Comparison of ENCODE assay signal across 15 cellular contexts in the genomic region with DNA sequence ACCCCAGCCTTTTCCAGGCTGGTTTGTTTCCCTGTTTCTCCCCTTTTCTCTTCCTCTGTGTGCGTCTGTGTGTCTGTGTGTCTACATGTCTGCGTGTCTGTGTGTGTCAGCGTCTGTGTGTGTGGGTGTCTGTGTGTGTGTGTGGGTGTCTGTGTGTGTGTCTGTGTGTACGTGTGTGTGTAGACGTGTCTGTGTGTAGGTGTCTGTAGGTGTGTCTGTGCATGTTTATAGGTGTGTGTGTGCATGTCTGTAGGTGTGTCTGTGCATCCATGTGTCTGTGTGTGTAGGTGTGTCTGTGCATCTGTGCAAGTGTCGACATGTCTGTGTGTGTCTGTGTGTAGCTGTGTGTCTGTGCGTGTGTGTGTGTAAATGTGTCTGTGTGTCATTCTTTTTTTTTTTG. TPM values are rescaled to one million over a fixed set of nuclear protein-coding genes. Genes with fewer than 3 reads are reported as not detected.
DNase-seq lines count a peak whose midpoint lies in the region; ATAC-seq and TF ChIP-seq lines count a peak whose summit lies in the region.
"Had no signal": no experiment of that assay in that cellular context is flagged by ENCODE, and none has a peak within 500 bp of the region (broad histone marks: within the 10 kb centered on the region; RNA-seq: fewer than 3 reads in every experiment).

No MANE protein-coding gene starts in this region.

- 0 out of 2 replicates have a peak overlapping the region, but pooled peaks have one; percentile 38 for H2AFZ ChIP-seq in GM23338
- no peak overlapping the region for H2AFZ ChIP-seq in neural progenitor cell (replicated peaks)
- H2AFZ ChIP-seq: GM23248, PC-9 had no signal

- H3K4me1 Mint-ChIP-seq in GM23338 (peaks cover 22% of the 10 kb centered on the region), chondrocyte (ENCODE audit: low read depth) (no peaks in the 10 kb centered on the region), neural progenitor cell (peaks cover 24% of the 10 kb centered on the region)

- DNase-seq in GM23338 (ENCODE audit: low spot score), result no peak
- peak; percentile 4 for DNase-seq in chondrocyte (ENCODE audit: low spot score)
- no peak for DNase-seq in neural progenitor cell (ENCODE audit: low spot score)
- DNase-seq in transverse colon, result no peak
- DNase-seq in stimulated activated CD4-positive, alpha-beta T cell treated with anti-CD3 and anti-CD28 coated beads, Interleukin-1b, Interleukin-23, amount 100 ng/mL, for 48 hours, result no peak
- DNase-seq in left colon, result no peak
- DNase-seq: CD8-positive, alpha-beta memory T cell; GM23248; MV-4-11; NCI-H2029 treated with DMSO at 0.1 percent for 48 hours; NCI-H82; PC-9; SJCRH30 had no signal

- no peak overlapping the region for H3K27ac ChIP-seq in BLaER1 treated with 17β-estradiol and CSF1 and Interleukin-3, amounts not matched to agents 10 nM and 100 nM
- H3K27ac ChIP-seq in GM23338 (ENCODE audit: low read depth) (peak overlapping the region; percentile 69; the same call in 1 of the 2 replicates), neural progenitor cell (no peak overlapping the region), transverse colon (no peak overlapping the region)
- H3K27ac ChIP-seq: GM23248, PC-9, SJCRH30 had no signal

- H3K9me3 Mint-ChIP-seq in GM23338, result no peaks in the 10 kb centered on the region; the same call in 2 of the 3 replicates
- H3K9me3 Mint-ChIP-seq in chondrocyte (ENCODE audit: low read depth), result no peaks in the 10 kb centered on the region
- no peaks in the 10 kb centered on the region for H3K9me3 Mint-ChIP-seq in neural progenitor cell
- H3K9me3 Mint-ChIP-seq: CD8-positive, alpha-beta memory T cell had no signal

- H3K27me3 Mint-ChIP-seq in GM23338 (ENCODE audit: insufficient read depth, low read depth, poor library complexity), result peaks cover 14% of the 10 kb centered on the region
- H3K27me3 Mint-ChIP-seq in chondrocyte (ENCODE audit: low read depth), result peaks cover 28% of the 10 kb centered on the region
- H3K27me3 Mint-ChIP-seq in neural progenitor cell (ENCODE audit: insufficient read depth, low read depth), result peaks cover 14% of the 10 kb centered on the region

- H3K9me3 ChIP-seq in BLaER1 treated with 17β-estradiol and CSF1 and Interleukin-3, amounts not matched to agents 10 nM and 100 nM (replicated peaks in 1 of 11), result no peaks in the 10 kb centered on the region
- H3K9me3 ChIP-seq in neural progenitor cell (ENCODE audit: low read depth) (no peaks in the 10 kb centered on the region), transverse colon (no peaks in the 10 kb centered on the region)
- H3K9me3 ChIP-seq: SJCRH30 had no signal

- TF ChIP-seq POLR2A in transverse colon (IDR thresholded peaks at IDR 0.05), result no peak

- H3F3A ChIP-seq in GM23338 (replicated peaks; ENCODE audit: low read depth) (no peaks in the 10 kb centered on the region), neural progenitor cell (ENCODE audit: low read depth) (peaks cover 4% of the 10 kb centered on the region)

- whole genome bisulfite sequencing in transverse colon (ENCODE audit: low coverage in 1 of 2), 2 donors, result 79% methylated on average over 7 of the region's 7 CpGs; no CpG with 5 or more reads in 1 of the 2 donors

- H3K4me2 ChIP-seq in BLaER1 treated with 17β-estradiol and CSF1 and Interleukin-3, amounts not matched to agents 10 nM and 100 nM, result peak overlapping the region in 9 of 11 experiments; percentile 6 to 97 (median 93); a peak in 17 of 22 replicates
- H3K4me2 ChIP-seq in GM23338, result peak overlapping the region; percentile 66; the same call in 1 of the 2 replicates
- no peak overlapping the region for H3K4me2 ChIP-seq in neural progenitor cell
- H3K4me2 ChIP-seq: PC-9 had no signal

- no peak for TF ChIP-seq EP300 in transverse colon (IDR thresholded peaks at IDR 0.05; ENCODE audit: low read depth)

- peaks cover 0 to 34% (median 11%) of the 10 kb centered on the region in 11 experiments; a peak in 12 of 22 replicates for H4K20me1 ChIP-seq in BLaER1 treated with 17β-estradiol and CSF1 and Interleukin-3, amounts not matched to agents 10 nM and 100 nM
- H4K20me1 ChIP-seq in GM23338 (replicated peaks; ENCODE audit: insufficient read depth) (no peaks in the 10 kb centered on the region), neural progenitor cell (ENCODE audit: low read depth) (no peaks in the 10 kb centered on the region)

- H3K27ac Mint-ChIP-seq in GM23338 (peak overlapping the region; percentile 6; the same call in 1 of the 2 replicates), chondrocyte (ENCODE audit: unreplicated experiment) (no peak overlapping the region), neural progenitor cell (no peak overlapping the region)

- no peak overlapping the region for H3K4me3 ChIP-seq in BLaER1 treated with 17β-estradiol and CSF1 and Interleukin-3, amounts not matched to agents 10 nM and 100 nM
- H3K4me3 ChIP-seq in GM23338 (no peak overlapping the region), neural progenitor cell (no peak overlapping the region), transverse colon (no peak overlapping the region)
- H3K4me3 ChIP-seq: GM23248, PC-9, SJCRH30 had no signal

- in situ Hi-C loops in transverse colon (cut with MboI; ENCODE audit: low pct_ligation_motif_present in 1 of 4, low pct_unique_long_range_greater_than_20kb in 1 of 4, low sequenced_read_pairs in 3 of 4), result no loop called here

- ATAC-seq in GM23338 (no peak), left colon (no peak)

- no peaks in the 10 kb centered on the region for H3K36me3 Mint-ChIP-seq in GM23338 (ENCODE audit: low read depth)
- H3K36me3 Mint-ChIP-seq in chondrocyte (ENCODE audit: low read depth), result peaks cover 2% of the 10 kb centered on the region
- no peaks in the 10 kb centered on the region for H3K36me3 Mint-ChIP-seq in neural progenitor cell
- H3K36me3 Mint-ChIP-seq: CD8-positive, alpha-beta memory T cell had no signal

- TF ChIP-seq CTCF in GM23338 (conservative IDR thresholded peaks at IDR 0.05; ENCODE audit: low read depth in 2 of 2) (no peak), chondrocyte (IDR thresholded peaks at IDR 0.05) (no peak), neural progenitor cell (IDR thresholded peaks at IDR 0.05) (no peak), transverse colon (IDR thresholded peaks at IDR 0.05) (no peak)

- H3K4me3 Mint-ChIP-seq in GM23338 (peak overlapping the region; percentile 4; the same call in 1 of the 3 replicates), chondrocyte (ENCODE audit: unreplicated experiment) (no peak overlapping the region), neural progenitor cell (peak overlapping the region; percentile 22)

- H3K79me2 ChIP-seq in GM23338 (replicated peaks; ENCODE audit: insufficient read depth), result no peaks in the 10 kb centered on the region
- no peaks in the 10 kb centered on the region for H3K79me2 ChIP-seq in neural progenitor cell (ENCODE audit: low read depth)

- intact Hi-C loops in transverse colon (cut with DNase I; ENCODE audit: low total_unique reads), result no loop called here
- intact Hi-C loops in left colon (cut with DNase I, micrococcal nuclease), result no loop called here

- H3K9me2 ChIP-seq in GM23338 (ENCODE audit: insufficient read depth), result no peaks in the 10 kb centered on the region

- no peak overlapping the region for H3K9ac ChIP-seq in BLaER1 treated with 17β-estradiol and CSF1 and Interleukin-3, amounts not matched to agents 10 nM and 100 nM
- no peak overlapping the region for H3K9ac ChIP-seq in neural progenitor cell
- H3K9ac ChIP-seq: GM23248 had no signal

- peaks cover 22 to 96% (median 90%) of the 10 kb centered on the region in 10 experiments for H3K4me1 ChIP-seq in BLaER1 treated with 17β-estradiol and CSF1 and Interleukin-3, amounts not matched to agents 10 nM and 100 nM
- H3K4me1 ChIP-seq in GM23338 (ENCODE audit: insufficient read depth) (peaks cover 13% of the 10 kb centered on the region; the same call in 1 of the 2 replicates), neural progenitor cell (peaks cover 13% of the 10 kb centered on the region), transverse colon (peaks cover 0 to 8% (median 0%) of the 10 kb centered on the region in 4 donors)

- H3K36me3 ChIP-seq in BLaER1 treated with 17β-estradiol and CSF1 and Interleukin-3, amounts not matched to agents 10 nM and 100 nM, result no peaks in the 10 kb centered on the region
- H3K36me3 ChIP-seq in GM23338 (ENCODE audit: insufficient read depth) (no peaks in the 10 kb centered on the region), neural progenitor cell (no peaks in the 10 kb centered on the region), transverse colon (no peaks in the 10 kb centered on the region)
- H3K36me3 ChIP-seq: SJCRH30 had no signal

- peaks cover 0 to 85% (median 20%) of the 10 kb centered on the region in 11 experiments; a peak in 15 of 22 replicates for H3K27me3 ChIP-seq in BLaER1 treated with 17β-estradiol and CSF1 and Interleukin-3, amounts not matched to agents 10 nM and 100 nM
- H3K27me3 ChIP-seq in GM23338 (ENCODE audit: insufficient read depth) (no peaks in the 10 kb centered on the region), neural progenitor cell (peaks cover 33% of the 10 kb centered on the region), transverse colon (peaks cover 51% of the 10 kb centered on the region)

RNA-seq across cellular contexts. Expression of a gene that starts 3.3 kb away (rescaled TPM):
- 0.45 TPM in 1 of 2 replicates, not detected in the other for total RNA-seq in GM23338 (2014; rRNA removed; shearing (Covaris generic))
- not detected in 2 replicates for polyA plus RNA-seq in GM23338 (2016; fragmentation: Nextera tagmentation; extraction: Ambion mirVana)
- total RNA-seq in chondrocyte (not detected in 3 replicates), neural progenitor cell (ENCODE audit: low replicate concordance) (0.22 TPM in 1 of 2 replicates, not detected in the other), transverse colon (under 1 TPM in 2 of 4 donors, not detected in 2; 0.40 to 0.48 TPM), left colon (1 to 10 TPM; 1.2 to 3.0 TPM)
- total RNA-seq: CD8-positive, alpha-beta memory T cell; G401; GM23248 had no signal
- polyA plus RNA-seq: CD8-positive, alpha-beta memory T cell; GM23248 had no signal

RNA-seq across cellular contexts. Expression of a gene that starts 29.5 kb away (rescaled TPM):
- 0.58 and 1.5 TPM in 2 replicates for total RNA-seq in GM23338 (2014; rRNA removed; shearing (Covaris generic))
- 0.56 and 1.1 TPM in 2 replicates for polyA plus RNA-seq in GM23338 (2016; fragmentation: Nextera tagmentation; extraction: Ambion mirVana)
- total RNA-seq in chondrocyte (not detected in 3 replicates), neural progenitor cell (ENCODE audit: low replicate concordance) (not detected in 2 replicates), transverse colon (1 to 10 TPM in 2 of 4 donors, not detected in 2; 3.3 to 7.9 TPM), left colon (1 to 10 TPM in 1 of 2 donors, under 1 TPM in 1; 0.64 to 3.7 TPM)
- total RNA-seq: G401, GM23248 had no signal
- polyA plus RNA-seq: GM23248 had no signal

RNA-seq across cellular contexts. Expression of a gene that starts 37.0 kb away (rescaled TPM):
- total RNA-seq in GM23338 (2014; rRNA removed; shearing (Covaris generic)), result not detected in 2 replicates
- not detected in 2 replicates for polyA plus RNA-seq in GM23338 (2016; fragmentation: Nextera tagmentation; extraction: Ambion mirVana)
- 0.24 to 0.59 TPM in 2 of 3 replicates, not detected in the other for total RNA-seq in chondrocyte
- 0.09 TPM in 1 of 2 replicates, not detected in the other for total RNA-seq in neural progenitor cell (ENCODE audit: low replicate concordance)
- total RNA-seq in transverse colon, result 1 to 10 TPM in 1 of 4 donors, under 1 TPM in 1, not detected in 2; 0.55 to 4.8 TPM
- total RNA-seq in left colon, result 1 to 10 TPM in 1 of 2 donors, under 1 TPM in 1; 0.55 to 1.3 TPM
- total RNA-seq: G401, GM23248 had no signal
- polyA plus RNA-seq: GM23248 had no signal

RNA-seq across cellular contexts. Expression of a gene that starts 54.9 kb away (rescaled TPM):
- 51.6 and 62.6 TPM in 2 replicates for total RNA-seq in GM23338 (2014; rRNA removed; shearing (Covaris generic))
- 45.0 and 49.2 TPM in 2 replicates for polyA plus RNA-seq in GM23338 (2016; fragmentation: Nextera tagmentation; extraction: Ambion mirVana)
- total RNA-seq in chondrocyte (164 to 191 TPM (median 165 TPM) in 3 replicates), neural progenitor cell (ENCODE audit: low replicate concordance) (16.6 and 43.4 TPM in 2 replicates), transverse colon (100 to 1,000 TPM; 153 to 267 (median 226) TPM), left colon (100 to 1,000 TPM; 235 to 273 TPM)

RNA-seq across cellular contexts. Expression of a gene that starts 55.1 kb away (rescaled TPM):
- total RNA-seq in GM23338 (2014; rRNA removed; shearing (Covaris generic)), result 26.5 and 33.5 TPM in 2 replicates
- polyA plus RNA-seq in GM23338 (2016; fragmentation: Nextera tagmentation; extraction: Ambion mirVana), result 5.5 and 9.3 TPM in 2 replicates
- total RNA-seq in chondrocyte (37.4 to 39.6 TPM (median 39.6 TPM) in 3 replicates), neural progenitor cell (ENCODE audit: low replicate concordance) (15.8 and 32.4 TPM in 2 replicates), transverse colon (10 to 100 TPM in 3 of 4 donors, 1 to 10 TPM in 1; 8.5 to 24.9 (median 12.2) TPM), left colon (1 to 10 TPM; 8.2 to 9.6 TPM)
